In genomic region chr3:195905970-195906864, GRCh38 we compare ENCODE assay signal across 7 cellular contexts. TPM values are rescaled to one million over a fixed set of nuclear protein-coding genes. Genes with fewer than 3 reads are reported as not detected.
DNase-seq lines count a peak whose midpoint lies in the region; ATAC-seq and TF ChIP-seq lines count a peak whose summit lies in the region.

No MANE protein-coding gene starts in this region.

- no peaks in the 10 kb centered on the region; the same call in 1 of the 2 replicates for H4K20me1 ChIP-seq in GM23248 (ENCODE audit: insufficient read depth)
- H4K20me1 ChIP-seq in OCI-LY7 (ENCODE audit: insufficient read depth, low read length) = no peaks in the 10 kb centered on the region
- H4K20me1 ChIP-seq in smooth muscle cell (ENCODE audit: low read depth) = peaks cover 47% of the 10 kb centered on the region

- TF ChIP-seq CTCF in OCI-LY7 (conservative IDR thresholded peaks at IDR 0.05; ENCODE audit: low read length) = no peak
- TF ChIP-seq CTCF in smooth muscle cell (IDR thresholded peaks at IDR 0.05; ENCODE audit: borderline replicate concordance, insufficient read depth, poor library complexity, severe bottlenecking) = no peak

- H3K9ac ChIP-seq in GM23248 (no peak overlapping the region), smooth muscle cell (ENCODE audit: low read depth) (no peak overlapping the region)

- H3F3A ChIP-seq in GM23248 (ENCODE audit: insufficient read depth) = peaks cover 20% of the 10 kb centered on the region; the same call in 1 of the 2 replicates
- peaks cover 5% of the 10 kb centered on the region for H3F3A ChIP-seq in smooth muscle cell (ENCODE audit: low read depth)

- H3K4me2 ChIP-seq in GM23248 (ENCODE audit: unreplicated experiment) (no peak overlapping the region), OCI-LY7 (ENCODE audit: low read length) (peak overlapping the region; percentile 97), smooth muscle cell (peak overlapping the region; percentile 90)

- CTCF ChIA-PET in OCI-LY7 (lab: Charles Lee; ENCODE audit: unreplicated experiment) = interaction anchor here (1.9 to 4.0 kb wide), 2 partner anchors 10 to 12 kb away, joined by 5 to 20 read pairs; no protein-coding TSS in a partner anchor

- H3K27me3 ChIP-seq in GM23248 (replicated peaks; ENCODE audit: insufficient read depth) (no peaks in the 10 kb centered on the region), smooth muscle cell (ENCODE audit: low read depth) (no peaks in the 10 kb centered on the region)
- H3K27me3 ChIP-seq in effector memory CD4-positive, alpha-beta T cell (replicated peaks; ENCODE audit: control insufficient read depth, insufficient read depth, low read length, poor library complexity, severe bottlenecking) = no peaks in the 10 kb centered on the region

- H3K36me3 ChIP-seq in GM23248 (ENCODE audit: low read depth) (no peaks in the 10 kb centered on the region), OCI-LY7 (ENCODE audit: insufficient read depth, low read length) (no peaks in the 10 kb centered on the region), smooth muscle cell (ENCODE audit: low read depth) (no peaks in the 10 kb centered on the region)
- H3K36me3 ChIP-seq in effector memory CD4-positive, alpha-beta T cell (ENCODE audit: control insufficient read depth, insufficient read depth, low read length) = no peaks in the 10 kb centered on the region

- DNase-seq in GM23248 = peak; percentile 67
- peak; percentile 47 for DNase-seq in OCI-LY7 (ENCODE audit: low spot score)
- no peak for DNase-seq in effector memory CD4-positive, alpha-beta T cell
- no peak for DNase-seq in smooth muscle cell (lab: John Stamatoyannopoulos, UW; ENCODE audit: unreplicated experiment)
- DNase-seq in ureter (ENCODE audit: low spot score) = no peak

- no TSS peak for BruUV-seq in OCI-LY7 (replicated peaks; lab: Mats Ljungman, UMichigan)

- in situ Hi-C loops in GM23248 (cut with MboI) = no loop called here

- H3K9me3 ChIP-seq in GM23248 (ENCODE audit: low read depth) (no peaks in the 10 kb centered on the region), OCI-LY7 (ENCODE audit: low read length) (no peaks in the 10 kb centered on the region), smooth muscle cell (replicated peaks; ENCODE audit: low read depth) (no peaks in the 10 kb centered on the region)
- H3K9me3 ChIP-seq in effector memory CD4-positive, alpha-beta T cell (ENCODE audit: control insufficient read depth, low read length) = no peaks in the 10 kb centered on the region

- H2AFZ ChIP-seq in GM23248 (no peak overlapping the region), OCI-LY7 (ENCODE audit: low read length) (peak overlapping the region; percentile 48; the same call in 1 of the 2 replicates), smooth muscle cell (ENCODE audit: low read depth) (no peak overlapping the region)

- H3K4me1 ChIP-seq in GM23248 (ENCODE audit: insufficient read depth) (no peaks in the 10 kb centered on the region), OCI-LY7 (ENCODE audit: insufficient read depth, low read length, poor library complexity, severe bottlenecking) (peaks cover 62% of the 10 kb centered on the region), smooth muscle cell (ENCODE audit: low read depth) (peaks cover 14% of the 10 kb centered on the region)
- peaks cover 26% of the 10 kb centered on the region for H3K4me1 ChIP-seq in effector memory CD4-positive, alpha-beta T cell (ENCODE audit: control insufficient read depth, insufficient read depth, low read length, poor library complexity, severe bottlenecking)

- WGBS in GM23248 (ENCODE audit: low coverage in 1 of 2, low lambda C conversion rate in 2 of 2, missing lambda C conversion rate in 2 of 2), 2 experiments = 75 to 80% methylated on average over 17 of the region's 17 CpGs
- WGBS in smooth muscle cell (ENCODE audit: low lambda C conversion rate) = 80% methylated on average over 17 of the region's 17 CpGs

- intact Hi-C loops in OCI-LY7 (cut with micrococcal nuclease; ENCODE audit: unreplicated experiment) = loop anchor here (5.0 to 10.0 kb wide), 3 partner anchors 364 to 1219 kb away; partner anchors contain the start of genes FAM43A, NCBP2 and PPP1R2

- H3K4me3 ChIP-seq in GM23248 = no peak overlapping the region
- H3K4me3 ChIP-seq in OCI-LY7 (ENCODE audit: low read depth, low read length, poor library complexity, severe bottlenecking) = peak overlapping the region; percentile 76
- H3K4me3 ChIP-seq in effector memory CD4-positive, alpha-beta T cell (ENCODE audit: insufficient read depth, low read depth, low read length, poor library complexity, severe bottlenecking) = peak overlapping the region; percentile 51
- no peak overlapping the region for H3K4me3 ChIP-seq in smooth muscle cell

- H3K27ac ChIP-seq in GM23248 (no peak overlapping the region), OCI-LY7 (ENCODE audit: low read depth, low read length, poor library complexity, severe bottlenecking) (peak overlapping the region; percentile 87), smooth muscle cell (ENCODE audit: low read depth) (peak overlapping the region; percentile 12)
- H3K27ac ChIP-seq in effector memory CD4-positive, alpha-beta T cell (ENCODE audit: insufficient read depth, low read length, poor library complexity, severe bottlenecking) = peak overlapping the region; percentile 97

- no peak for ATAC-seq in GM18502 (IDR thresholded peaks at IDR 0.05; ENCODE audit: poor library complexity, unreplicated experiment)
- no peak for ATAC-seq in GM19467 (IDR thresholded peaks at IDR 0.05; ENCODE audit: unreplicated experiment)

- POLR2A ChIA-PET in OCI-LY7 (lab: Charles Lee) = interaction anchor here (0.7 to 4.3 kb wide), 3 partner anchors 12 to 369 kb away, joined by 3 to 38 read pairs (median 3); no protein-coding TSS in a partner anchor

- H3K9me2 ChIP-seq in GM23248 (ENCODE audit: insufficient read depth) (no peaks in the 10 kb centered on the region), OCI-LY7 (ENCODE audit: insufficient read depth, low read length) (no peaks in the 10 kb centered on the region)

- H3K79me2 ChIP-seq in GM23248 (ENCODE audit: insufficient read depth) (peaks cover 59% of the 10 kb centered on the region), OCI-LY7 (ENCODE audit: insufficient read depth, low read depth, low read length) (peaks cover 51% of the 10 kb centered on the region), smooth muscle cell (ENCODE audit: low read depth) (peaks cover 31% of the 10 kb centered on the region)

RNA-seq across cellular contexts. Expression of gene TNK2, which starts 2.1 kb away (rescaled TPM):
- total RNA-seq in GM23248 (2014; rRNA removed; shearing (Covaris generic)) = 8.5 and 12.3 TPM in 2 replicates
- 3.2 and 3.4 TPM in 2 replicates for polyA plus RNA-seq in GM23248 (2016; fragmentation: Nextera tagmentation; extraction: Ambion mirVana)
- total RNA-seq in OCI-LY7 (2014; rRNA removed; shearing (Covaris generic)) = 32.9 and 43.6 TPM in 2 replicates
- total RNA-seq in OCI-LY7 (2022) = 92.1 and 103 TPM in 2 replicates
- 4.3 and 10.6 TPM in 2 replicates for total RNA-seq in smooth muscle cell
- polyA plus RNA-seq in smooth muscle cell = 2.8 and 8.2 TPM in 2 replicates
- 97.6 TPM for total RNA-seq in ureter

Comparison
In these comparisons a context has a peak if more than half of its experiments do, and no peak if none do; other contexts are left out.
1. DNase-seq: peak in GM23248 (single experiment) and OCI-LY7 (single experiment); none in effector memory CD4-positive, alpha-beta T cell (0 of 3), smooth muscle cell (single experiment) and ureter (single experiment).
2. H3K4me3 ChIP-seq: peak in OCI-LY7 (single experiment) and effector memory CD4-positive, alpha-beta T cell (single experiment); none in GM23248 (single experiment) and smooth muscle cell (single experiment).